Comparison of ENCODE assay signal across 8 cellular contexts in genomic region chr12:57111046-57111698, GRCh38. TPM values are rescaled to one million over a fixed set of nuclear protein-coding genes. Genes with fewer than 3 reads are reported as not detected.
DNase-seq lines count a peak whose midpoint lies in the region; ATAC-seq and TF ChIP-seq lines count a peak whose summit lies in the region.

A gene with protein sequence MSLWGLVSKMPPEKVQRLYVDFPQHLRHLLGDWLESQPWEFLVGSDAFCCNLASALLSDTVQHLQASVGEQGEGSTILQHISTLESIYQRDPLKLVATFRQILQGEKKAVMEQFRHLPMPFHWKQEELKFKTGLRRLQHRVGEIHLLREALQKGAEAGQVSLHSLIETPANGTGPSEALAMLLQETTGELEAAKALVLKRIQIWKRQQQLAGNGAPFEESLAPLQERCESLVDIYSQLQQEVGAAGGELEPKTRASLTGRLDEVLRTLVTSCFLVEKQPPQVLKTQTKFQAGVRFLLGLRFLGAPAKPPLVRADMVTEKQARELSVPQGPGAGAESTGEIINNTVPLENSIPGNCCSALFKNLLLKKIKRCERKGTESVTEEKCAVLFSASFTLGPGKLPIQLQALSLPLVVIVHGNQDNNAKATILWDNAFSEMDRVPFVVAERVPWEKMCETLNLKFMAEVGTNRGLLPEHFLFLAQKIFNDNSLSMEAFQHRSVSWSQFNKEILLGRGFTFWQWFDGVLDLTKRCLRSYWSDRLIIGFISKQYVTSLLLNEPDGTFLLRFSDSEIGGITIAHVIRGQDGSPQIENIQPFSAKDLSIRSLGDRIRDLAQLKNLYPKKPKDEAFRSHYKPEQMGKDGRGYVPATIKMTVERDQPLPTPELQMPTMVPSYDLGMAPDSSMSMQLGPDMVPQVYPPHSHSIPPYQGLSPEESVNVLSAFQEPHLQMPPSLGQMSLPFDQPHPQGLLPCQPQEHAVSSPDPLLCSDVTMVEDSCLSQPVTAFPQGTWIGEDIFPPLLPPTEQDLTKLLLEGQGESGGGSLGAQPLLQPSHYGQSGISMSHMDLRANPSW (minus strand): TSS chr12:57111362. CDS start chr12:57108278, 3,084 bp downstream.

- peak within 1 kb of the TSS; percentile 89; the same call in 2 of the 3 replicates for H2BK15ac ChIP-seq in IMR-90 (ENCODE audit: low read depth, low read length)

- in situ Hi-C loops in IMR-90 (cut with MboI; ENCODE audit: low sequenced_read_pairs), result loop anchor here (5.0 kb wide), 2 partner anchors 44 to 104 kb away; partner anchors contain the start of gene ZBTB39
- in situ Hi-C loops in astrocyte of the cerebellum (cut with HindIII; ENCODE audit: low sequenced_read_pairs), result no loop called here

- DNase-seq in COLO829 (ENCODE audit: low spot score), result peak; percentile 51
- peak; percentile 87 for DNase-seq in IMR-90
- DNase-seq in T-helper 2 cell treated with Interferon-gamma antibody and Interleukin-4, amounts not matched to agents 5 μg/mL and 100 μg/mL, for 36 hours (ENCODE audit: low spot score), result peak; percentile 80
- DNase-seq in astrocyte of the cerebellum (ENCODE audit: low read depth), result no peak
- no peak for DNase-seq in iPS DF 6.9 (ENCODE audit: low read depth, low spot score)
- DNase-seq in cortex of kidney (lab: John Stamatoyannopoulos, UW), result no peak

- H2AFZ ChIP-seq in IMR-90 (replicated peaks; ENCODE audit: low read length, poor library complexity), result peak within 1 kb of the TSS; percentile 86

- peak within 1 kb of the TSS; percentile 94 for H3K27ac ChIP-seq in IMR-90 (ENCODE audit: insufficient read depth, low read length)
- peak within 1 kb of the TSS; percentile 12 for H3K27ac ChIP-seq in iPS DF 6.9 (ENCODE audit: low read length)
- peak within 1 kb of the TSS; percentile 98 for H3K27ac ChIP-seq in skeletal muscle tissue (ENCODE audit: low read depth, low read length)

- H4K5ac ChIP-seq in IMR-90 (ENCODE audit: low read depth, low read length), result peak within 1 kb of the TSS; percentile 90

- peak within 1 kb of the TSS; percentile 94 for H3K27ac Mint-ChIP-seq in T-helper 2 cell treated with Interferon-gamma antibody and Interleukin-4, amounts not matched to agents 5 μg/mL and 100 μg/mL, for 36 hours

- H3K27me3 Mint-ChIP-seq in T-helper 2 cell treated with Interferon-gamma antibody and Interleukin-4, amounts not matched to agents 5 μg/mL and 100 μg/mL, for 36 hours (ENCODE audit: low read depth), result peaks cover 6% of the 10 kb centered on the region

- H3K36me3 Mint-ChIP-seq in T-helper 2 cell treated with Interferon-gamma antibody and Interleukin-4, amounts not matched to agents 5 μg/mL and 100 μg/mL, for 36 hours (ENCODE audit: low read depth), result peaks cover 25% of the 10 kb centered on the region

- peaks cover 13% of the 10 kb centered on the region for H4K20me1 ChIP-seq in IMR-90 (ENCODE audit: insufficient read depth, low read length)

- H3K4me3 ChIP-seq in IMR-90 (ENCODE audit: insufficient read depth, low read depth, low read length) (peak within 1 kb of the TSS; percentile 64), astrocyte of the cerebellum (ENCODE audit: low read depth, low read length) (peak within 1 kb of the TSS; percentile 31), iPS DF 6.9 (ENCODE audit: low read length) (peak within 1 kb of the TSS; percentile 19; the same call in 1 of the 2 replicates), skeletal muscle tissue (ENCODE audit: low read length in 3 of 3) (peak within 1 kb of the TSS; percentile 73 to 87 (median 78))

- H2AK9ac ChIP-seq in IMR-90 (replicated peaks; ENCODE audit: low read depth, low read length, poor library complexity), result peak within 1 kb of the TSS; percentile 99

- H3K36me3 ChIP-seq in IMR-90 (ENCODE audit: control insufficient read depth, insufficient read depth, low read length) (peaks cover 14% of the 10 kb centered on the region), iPS DF 6.9 (ENCODE audit: control insufficient read depth, insufficient read depth, low read length) (no peaks in the 10 kb centered on the region), skeletal muscle tissue (ENCODE audit: control insufficient read depth in 3 of 3, insufficient read depth in 3 of 3, low read length in 3 of 3) (peaks cover 3 to 8% (median 6%) of the 10 kb centered on the region in 3 donors)

- TF ChIP-seq CTCF in IMR-90 (conservative IDR thresholded peaks at IDR 0.05; ENCODE audit: low read depth, low read length) (no peak), astrocyte of the cerebellum (IDR thresholded peaks at IDR 0.05; ENCODE audit: low read depth, low read length, missing control alignments) (no peak)

- no peak for TF ChIP-seq RAD21 in IMR-90 (IDR thresholded peaks at IDR 0.05; ENCODE audit: low read length)

- TF ChIP-seq POLR2A in IMR-90 (IDR thresholded peaks at IDR 0.05; ENCODE audit: low read depth, low read length), result peak; percentile 72

- H3K27me3 ChIP-seq in IMR-90 (ENCODE audit: control insufficient read depth, insufficient read depth, low read length) (no peaks in the 10 kb centered on the region), iPS DF 6.9 (ENCODE audit: control insufficient read depth, insufficient read depth, low read length) (no peaks in the 10 kb centered on the region), skeletal muscle tissue (ENCODE audit: control insufficient read depth in 3 of 3, insufficient read depth in 3 of 3, low read length in 3 of 3) (no peaks in the 10 kb centered on the region)

- peak within 1 kb of the TSS; percentile 89 for H3K4me3 Mint-ChIP-seq in T-helper 2 cell treated with Interferon-gamma antibody and Interleukin-4, amounts not matched to agents 5 μg/mL and 100 μg/mL, for 36 hours

- CTCF ChIA-PET in IMR-90 (lab: Yijun Ruan, JAX), result interaction anchor here (0.8 to 2.9 kb wide), 10 partner anchors 10 to 105 kb away, joined by 3 to 24 read pairs (median 8); partner anchors contain the start of genes NEMP1 and ZBTB39

- peak within 1 kb of the TSS; percentile 86 for H2BK120ac ChIP-seq in IMR-90 (ENCODE audit: low read depth, low read length)

- H3K4me2 ChIP-seq in IMR-90 (ENCODE audit: low read depth, low read length), result peak within 1 kb of the TSS; percentile 93

- H3K18ac ChIP-seq in IMR-90 (ENCODE audit: low read depth, low read length), result peak within 1 kb of the TSS; percentile 82

- POLR2A ChIA-PET in IMR-90 (lab: Charles Lee; ENCODE audit: unreplicated experiment), result interaction anchor here (0.6 to 2.1 kb wide), 10 partner anchors 14 to 42 kb away, joined by 3 to 12 read pairs (median 6); partner anchors contain the start of genes LRP1, NAB2 and NEMP1

- H3K56ac ChIP-seq in IMR-90 (ENCODE audit: extremely low read depth, insufficient read depth, low read length), result peak within 1 kb of the TSS; percentile 93

- H3K9ac ChIP-seq in IMR-90 (ENCODE audit: low read depth, low read length), result peak within 1 kb of the TSS; percentile 93
- peak within 1 kb of the TSS; percentile 81 to 88 (median 83) for H3K9ac ChIP-seq in skeletal muscle tissue (ENCODE audit: low read depth in 1 of 3, low read length in 3 of 3)

- BruUV-seq in IMR-90 (replicated peaks; lab: Mats Ljungman, UMichigan), result no TSS peak

- H3K4me1 ChIP-seq in IMR-90 (ENCODE audit: control insufficient read depth, insufficient read depth, low read length) (0 out of 2 replicates have a peak, but pooled peaks cover 2% of the 10 kb centered on the region), iPS DF 6.9 (ENCODE audit: control insufficient read depth, insufficient read depth, low read length) (peaks cover 2% of the 10 kb centered on the region; the same call in 1 of the 2 replicates), skeletal muscle tissue (ENCODE audit: control insufficient read depth in 3 of 3, insufficient read depth in 3 of 3, low read length in 3 of 3) (peaks cover 22 to 30% (median 25%) of the 10 kb centered on the region in 3 donors)

- H3K14ac ChIP-seq in IMR-90 (replicated peaks; ENCODE audit: low read depth, low read length), result peak within 1 kb of the TSS; percentile 99

- peak within 1 kb of the TSS; percentile 90 for H2BK5ac ChIP-seq in IMR-90 (ENCODE audit: low read depth, low read length, poor library complexity, severe bottlenecking)

- peak within 1 kb of the TSS; percentile 97 for H3K4ac ChIP-seq in IMR-90 (ENCODE audit: low read depth, low read length)

- peak within 1 kb of the TSS; percentile 99 for H2AK5ac ChIP-seq in IMR-90 (ENCODE audit: low read depth, low read length)

- H3K79me1 ChIP-seq in IMR-90 (ENCODE audit: low read depth in 1 of 2, low read length in 2 of 2), result peaks cover 22 to 55% of the 10 kb centered on the region in 2 experiments

- no peaks in the 10 kb centered on the region for H3K9me3 Mint-ChIP-seq in T-helper 2 cell treated with Interferon-gamma antibody and Interleukin-4, amounts not matched to agents 5 μg/mL and 100 μg/mL, for 36 hours

- peak within 1 kb of the TSS; percentile 85 to 97 for H4K8ac ChIP-seq in IMR-90 (ENCODE audit: low read depth in 2 of 2, low read length in 2 of 2)

- H3K9me3 ChIP-seq in IMR-90 (ENCODE audit: control insufficient read depth, insufficient read depth, low read length), result no peaks in the 10 kb centered on the region
- H3K9me3 ChIP-seq in iPS DF 6.9 (ENCODE audit: control insufficient read depth, insufficient read depth, low read length), result no peaks in the 10 kb centered on the region
- H3K9me3 ChIP-seq in skeletal muscle tissue (ENCODE audit: control insufficient read depth in 3 of 3, low read length in 3 of 3), result no peaks in the 10 kb centered on the region

- peak within 1 kb of the TSS; percentile 80 for H3K23ac ChIP-seq in IMR-90 (ENCODE audit: low read depth, low read length)

- ATAC-seq in GM21381 (IDR thresholded peaks at IDR 0.05; ENCODE audit: unreplicated experiment) (peak; percentile 51), IMR-90 (ENCODE audit: low read depth) (peak; percentile 68)

- peak within 1 kb of the TSS; percentile 81 for H2BK20ac ChIP-seq in IMR-90 (ENCODE audit: low read depth, low read length)

- peaks cover 4% of the 10 kb centered on the region for H3K9me1 ChIP-seq in IMR-90 (ENCODE audit: insufficient read depth, low read length)

- peak within 1 kb of the TSS; percentile 97 for H4K91ac ChIP-seq in IMR-90 (ENCODE audit: insufficient read depth, low read depth, low read length)

- 0% methylated on average over 4 of the region's 13 CpGs; no CpG with 5 or more reads in 1 of the 2 experiments for whole genome bisulfite sequencing in IMR-90 (ENCODE audit: extremely low coverage in 2 of 2, insufficient read length in 1 of 2), 2 experiments
- WGBS in iPS DF 6.9 (ENCODE audit: insufficient coverage, insufficient read length), result no CpG with 5 or more reads among the region's 13 CpGs

- dilution Hi-C loops in IMR-90 (cut with HindIII; ENCODE audit: low sequenced_read_pairs, unreplicated experiment), result no loop called here

- intact Hi-C loops in IMR-90 (cut with micrococcal nuclease), result loop anchor here (1.0 to 5.0 kb wide), 3 partner anchors 18 to 131 kb away; no protein-coding TSS in a partner anchor

- H3K4me1 Mint-ChIP-seq in T-helper 2 cell treated with Interferon-gamma antibody and Interleukin-4, amounts not matched to agents 5 μg/mL and 100 μg/mL, for 36 hours (ENCODE audit: low read depth), result peaks cover 40% of the 10 kb centered on the region

TF ChIP-seq in IMR-90, 13 proteins besides CTCF, POLR2A, EP300 and RAD21 (continues in another document):
- TF ChIP-seq MAZ (IDR thresholded peaks at IDR 0.05; ENCODE audit: borderline replicate concordance, low read depth, low read length), result no peak

RNA-seq across cellular contexts. Expression of the gene that starts here (rescaled TPM):
- total RNA-seq in IMR-90 (2012; rRNA removed) (38.9 and 43.4 TPM in 2 replicates), skeletal muscle tissue (31.8 TPM)
- 88.8 and 96.9 TPM in 2 replicates for polyA plus RNA-seq in IMR-90 (2012; rRNA removed)
- polyA plus RNA-seq in IMR-90 (2012; cell fraction: cytosol; rRNA removed), result 44.8 and 69.4 TPM in 2 replicates
- 334 and 370 TPM in 2 replicates for polyA plus RNA-seq in IMR-90 (2012; cell fraction: nucleus; rRNA removed; ENCODE audit: low replicate concordance)

Comparison
In these comparisons a context has a peak if more than half of its experiments do, and no peak if none do; other contexts are left out.
1. DNase-seq: peak in COLO829 (single experiment), IMR-90 (single experiment) and T-helper 2 cell treated with Interferon-gamma antibody and Interleukin-4, amounts not matched to agents 5 μg/mL and 100 μg/mL, for 36 hours (single experiment); none in astrocyte of the cerebellum (single experiment), iPS DF 6.9 (single experiment) and cortex of kidney (single experiment).
2. H3K27ac ChIP-seq: peak in every context shown above with its lines; median percentile 98 in skeletal muscle tissue; 94 in IMR-90; 12 in iPS DF 6.9.
3. H3K4me3 ChIP-seq: peak in every context shown above with its lines; median percentile 78 in skeletal muscle tissue; 64 in IMR-90; 31 in astrocyte of the cerebellum; 19 in iPS DF 6.9.